Comparison of ENCODE assay signal across 7 cellular contexts in the genomic region with DNA sequence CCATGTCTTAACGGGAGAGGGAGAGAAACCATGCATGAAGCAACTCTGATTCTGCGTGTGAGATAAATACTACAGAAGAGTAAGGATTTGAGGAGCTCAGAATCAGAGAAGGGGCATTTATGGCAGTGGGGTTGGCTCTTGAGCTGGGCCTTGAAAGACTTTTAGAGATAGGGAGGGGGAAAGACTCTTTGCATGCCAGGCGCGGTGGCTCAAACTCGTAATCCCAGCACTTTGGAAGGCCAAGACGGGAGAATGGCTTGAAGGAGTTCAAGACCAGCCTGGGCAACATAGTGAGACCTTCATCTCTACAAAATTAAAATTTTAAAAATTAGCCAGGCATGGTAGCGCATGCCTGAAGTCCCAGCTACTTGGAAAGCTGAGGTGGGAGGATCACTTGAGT. TPM values are rescaled to one million over a fixed set of nuclear protein-coding genes. Genes with fewer than 3 reads are reported as not detected.
DNase-seq lines count a peak whose midpoint lies in the region; ATAC-seq, FAIRE-seq and TF ChIP-seq lines count a peak whose summit lies in the region.

No MANE protein-coding gene starts in this region.

- H3K27me3 Mint-ChIP-seq in activated CD8-positive, alpha-beta T cell treated with anti-CD3 and anti-CD28 coated beads, Interleukin-2, amount 10 ng/mL, durations not matched to agents 7 days and 5 days (ENCODE audit: low read depth): no peaks in the 10 kb centered on the region
- no peaks in the 10 kb centered on the region for H3K27me3 Mint-ChIP-seq in stimulated activated naive B cell treated with anti-CD40 and anti-IgM and Interleukin-4, amounts not matched to agents 10 μg/mL and 1 μg/mL and 100 μg/mL, for 72 hours

- H2AFZ ChIP-seq in HCT116 (ENCODE audit: low read depth, low read length, poor library complexity, severe bottlenecking): no peak overlapping the region

- H3K36me3 ChIP-seq in HCT116 (ENCODE audit: control insufficient read depth in 1 of 2, insufficient read depth in 2 of 2, low read length in 2 of 2): no peaks in the 10 kb centered on the region
- no peaks in the 10 kb centered on the region for H3K36me3 ChIP-seq in kidney (ENCODE audit: control insufficient read depth in 1 of 2, insufficient read depth in 2 of 2, low read length in 2 of 2)

- H4K20me1 ChIP-seq in HCT116 (ENCODE audit: insufficient read depth): no peaks in the 10 kb centered on the region

- no peaks in the 10 kb centered on the region for H3K27me3 ChIP-seq in HCT116 (ENCODE audit: insufficient read depth, low read length)

- no peak for TF ChIP-seq POLR2A in HCT116 (IDR thresholded peaks at IDR 0.05; ENCODE audit: borderline replicate concordance, extremely low read depth, insufficient read depth, insufficient read length)

- TF ChIP-seq CTCF in HCT116 (IDR thresholded peaks at IDR 0.05 in 2 of 3, conservative IDR thresholded peaks at IDR 0.05 in 1 of 3; ENCODE audit: borderline replicate concordance in 1 of 3, insufficient read depth in 1 of 3, low read depth in 2 of 3, low read length in 2 of 3) (no peak), kidney (IDR thresholded peaks at IDR 0.05; ENCODE audit: borderline replicate concordance, extremely low read depth, insufficient read depth) (no peak)

- DNase-seq in HCT116 (ENCODE audit: low read depth, low spot score) (no peak), kidney (peak; percentile 24), NCI-H2227 treated with DMSO at 0.1 percent for 48 hours (lab: John Stamatoyannopoulos, UW) (no peak), NCI-H1092 treated with DMSO at 0.1 percent for 48 hours (lab: John Stamatoyannopoulos, UW) (no peak)
- DNase-seq in activated CD8-positive, alpha-beta T cell treated with anti-CD3 and anti-CD28 coated beads, Interleukin-2, amount 10 ng/mL, durations not matched to agents 7 days and 5 days: no peak
- DNase-seq in stimulated activated naive B cell treated with anti-CD40 and anti-IgM and Interleukin-4, amounts not matched to agents 10 μg/mL and 1 μg/mL and 100 μg/mL, for 72 hours: no peak

- no TSS peak for BruUV-seq in HCT116 (replicated peaks; lab: Mats Ljungman, UMichigan)

- POLR2A ChIA-PET in HCT116 (lab: Charles Lee): interaction anchor here (1.4 to 2.4 kb wide), 2 partner anchors 43 to 46 kb away, joined by 7 to 29 read pairs; no protein-coding TSS in a partner anchor
- POLR2A ChIA-PET in activated CD8-positive, alpha-beta T cell treated with anti-CD3 and anti-CD28 coated beads, Interleukin-2, amount 10 ng/mL, durations not matched to agents 7 days and 5 days (lab: Charles Lee): interaction anchor here (0.7 to 6.0 kb wide), 5 partner anchors 21 to 101 kb away, joined by 3 to 70 read pairs (median 20); a partner anchor contains a TSS

- no peaks in the 10 kb centered on the region for H3K79me2 ChIP-seq in HCT116 (ENCODE audit: insufficient read depth, low read length)

- intact Hi-C loops in HCT116 (cut with micrococcal nuclease) (no loop called here), kidney (cut with DNase I) (no loop called here)

- peak overlapping the region; percentile 63 to 73 for H3K4me3 ChIP-seq in HCT116 (replicated peaks in 1 of 2; ENCODE audit: low read depth in 1 of 2, low read length in 2 of 2)
- H3K4me3 ChIP-seq in kidney (ENCODE audit: low read length in 2 of 2): peak overlapping the region; percentile 74 to 82

- H3K9me2 ChIP-seq in HCT116 (ENCODE audit: insufficient read depth): no peaks in the 10 kb centered on the region

- H3K4me1 ChIP-seq in HCT116 (ENCODE audit: control insufficient read depth in 1 of 2, insufficient read depth in 2 of 2, low read length in 2 of 2) (peaks cover 29 to 45% of the 10 kb centered on the region in 2 experiments), kidney (ENCODE audit: control insufficient read depth in 1 of 2, insufficient read depth in 1 of 2, low read depth in 1 of 2, low read length in 2 of 2) (peaks cover 25 to 41% of the 10 kb centered on the region in 2 donors)

- CTCF ChIA-PET in HCT116 (lab: Charles Lee): interaction anchor here (1.0 to 3.6 kb wide), 2 partner anchors 20 to 22 kb away, joined by 4 to 9 read pairs; no protein-coding TSS in a partner anchor
- CTCF ChIA-PET in activated CD8-positive, alpha-beta T cell treated with anti-CD3 and anti-CD28 coated beads, Interleukin-2, amount 10 ng/mL, durations not matched to agents 7 days and 5 days (lab: Charles Lee): interaction anchor here (0.8 to 5.4 kb wide), 10 partner anchors 9 to 47 kb away, joined by 3 to 42 read pairs (median 4); no protein-coding TSS in a partner anchor

- RAD21 ChIA-PET in HCT116 (lab: Charles Lee; ENCODE audit: low non-redundant PET in 1 of 2, low total read pairs in 2 of 2, uncharacterized antibody in 2 of 2, unreplicated experiment in 2 of 2): no interaction called here

- peak overlapping the region; percentile 87 for H3K27ac Mint-ChIP-seq in activated CD8-positive, alpha-beta T cell treated with anti-CD3 and anti-CD28 coated beads, Interleukin-2, amount 10 ng/mL, durations not matched to agents 7 days and 5 days
- peak overlapping the region; percentile 94 for H3K27ac Mint-ChIP-seq in stimulated activated naive B cell treated with anti-CD40 and anti-IgM and Interleukin-4, amounts not matched to agents 10 μg/mL and 1 μg/mL and 100 μg/mL, for 72 hours

- H3K9ac ChIP-seq in HCT116 (ENCODE audit: low read length): peak overlapping the region; percentile 69; the same call in 1 of the 2 replicates
- no peak overlapping the region for H3K9ac ChIP-seq in kidney (ENCODE audit: low read length in 2 of 2)

- no peaks in the 10 kb centered on the region for H3K9me3 Mint-ChIP-seq in activated CD8-positive, alpha-beta T cell treated with anti-CD3 and anti-CD28 coated beads, Interleukin-2, amount 10 ng/mL, durations not matched to agents 7 days and 5 days (ENCODE audit: insufficient read depth)
- no peaks in the 10 kb centered on the region for H3K9me3 Mint-ChIP-seq in stimulated activated naive B cell treated with anti-CD40 and anti-IgM and Interleukin-4, amounts not matched to agents 10 μg/mL and 1 μg/mL and 100 μg/mL, for 72 hours

- no peaks in the 10 kb centered on the region for H3K36me3 Mint-ChIP-seq in activated CD8-positive, alpha-beta T cell treated with anti-CD3 and anti-CD28 coated beads, Interleukin-2, amount 10 ng/mL, durations not matched to agents 7 days and 5 days (ENCODE audit: low read depth)
- H3K36me3 Mint-ChIP-seq in stimulated activated naive B cell treated with anti-CD40 and anti-IgM and Interleukin-4, amounts not matched to agents 10 μg/mL and 1 μg/mL and 100 μg/mL, for 72 hours: peaks cover 4 to 7% of the 10 kb centered on the region in 2 donors

- H3K9me3 ChIP-seq in HCT116 (ENCODE audit: control insufficient read depth in 1 of 2, insufficient read depth in 1 of 2, low read depth in 1 of 2, low read length in 2 of 2): no peaks in the 10 kb centered on the region
- no peaks in the 10 kb centered on the region for H3K9me3 ChIP-seq in kidney (ENCODE audit: control insufficient read depth in 1 of 2, low read length in 2 of 2)

- TF ChIP-seq RAD21 in HCT116 (IDR thresholded peaks at IDR 0.05; ENCODE audit: low read depth): no peak

- peak overlapping the region; percentile 92 for H3K4me2 ChIP-seq in HCT116 (ENCODE audit: low read length)

- peak overlapping the region; percentile 52 for H3K27ac ChIP-seq in HCT116 (ENCODE audit: low read depth, low read length)
- H3K27ac ChIP-seq in kidney (ENCODE audit: low read depth in 2 of 2, low read length in 2 of 2): peak overlapping the region; percentile 92 to 99

- no peak for FAIRE-seq in kidney (lab: Jason Lieb, UNC)

- peak overlapping the region; percentile 83 for H3K4me3 Mint-ChIP-seq in activated CD8-positive, alpha-beta T cell treated with anti-CD3 and anti-CD28 coated beads, Interleukin-2, amount 10 ng/mL, durations not matched to agents 7 days and 5 days
- H3K4me3 Mint-ChIP-seq in stimulated activated naive B cell treated with anti-CD40 and anti-IgM and Interleukin-4, amounts not matched to agents 10 μg/mL and 1 μg/mL and 100 μg/mL, for 72 hours: peak overlapping the region; percentile 89 to 90

- ATAC-seq in HCT116 (no peak), HG02642 (IDR thresholded peaks at IDR 0.05; ENCODE audit: poor library complexity, unreplicated experiment) (no peak)
- no peak for ATAC-seq in activated CD8-positive, alpha-beta T cell treated with anti-CD3 and anti-CD28 coated beads, Interleukin-2, amount 10 ng/mL, durations not matched to agents 7 days and 5 days
- no peak for ATAC-seq in stimulated activated naive B cell treated with anti-CD40 and anti-IgM and Interleukin-4, amounts not matched to agents 10 μg/mL and 1 μg/mL and 100 μg/mL, for 72 hours (replicated peaks)

- H3K4me1 Mint-ChIP-seq in activated CD8-positive, alpha-beta T cell treated with anti-CD3 and anti-CD28 coated beads, Interleukin-2, amount 10 ng/mL, durations not matched to agents 7 days and 5 days (ENCODE audit: low read depth): peaks cover 28% of the 10 kb centered on the region
- peaks cover 22 to 35% of the 10 kb centered on the region in 2 donors for H3K4me1 Mint-ChIP-seq in stimulated activated naive B cell treated with anti-CD40 and anti-IgM and Interleukin-4, amounts not matched to agents 10 μg/mL and 1 μg/mL and 100 μg/mL, for 72 hours

TF ChIP-seq in HCT116, 20 proteins besides CTCF, POLR2A, EP300 and RAD21 (continues in another document):
- TF ChIP-seq EGR1 (IDR thresholded peaks at IDR 0.05; ENCODE audit: low read depth): no peak
- TF ChIP-seq, protein P1, sequence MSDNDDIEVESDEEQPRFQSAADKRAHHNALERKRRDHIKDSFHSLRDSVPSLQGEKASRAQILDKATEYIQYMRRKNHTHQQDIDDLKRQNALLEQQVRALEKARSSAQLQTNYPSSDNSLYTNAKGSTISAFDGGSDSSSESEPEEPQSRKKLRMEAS (IDR thresholded peaks at IDR 0.05): no peak
- TF ChIP-seq TCF7L2 (IDR thresholded peaks at IDR 0.05; ENCODE audit: borderline replicate concordance, extremely low read depth, insufficient read depth, insufficient read length): no peak
- no peak for TF ChIP-seq SP1 (IDR thresholded peaks at IDR 0.05; ENCODE audit: low read depth)
- no peak for TF ChIP-seq CBX3 (IDR thresholded peaks at IDR 0.05; ENCODE audit: low read depth)

RNA-seq across cellular contexts. Expression of a gene that starts 0.7 kb away (rescaled TPM):
- 3.2 TPM for total RNA-seq in HCT116 (2021; ENCODE audit: unreplicated experiment)
- 1.6 and 4.2 TPM in 2 replicates for polyA plus RNA-seq in HCT116 (2012)
- 10 to 100 TPM; 80.0 to 88.4 TPM for total RNA-seq in activated CD8-positive, alpha-beta T cell treated with anti-CD3 and anti-CD28 coated beads, Interleukin-2, amount 10 ng/mL, durations not matched to agents 7 days and 5 days
- 3.9 TPM for total RNA-seq in kidney
- polyA plus RNA-seq in kidney (ENCODE audit: insufficient read depth, low read depth, low replicate concordance): 3.4 TPM

RNA-seq across cellular contexts. Expression of a gene that starts 0.9 kb away (rescaled TPM):
- total RNA-seq in HCT116 (2021; ENCODE audit: unreplicated experiment) (10.8 TPM), kidney (16.4 TPM)
- polyA plus RNA-seq in HCT116 (2012): 18.3 and 24.8 TPM in 2 replicates
- total RNA-seq in activated CD8-positive, alpha-beta T cell treated with anti-CD3 and anti-CD28 coated beads, Interleukin-2, amount 10 ng/mL, durations not matched to agents 7 days and 5 days: 1 to 10 TPM; 4.0 to 4.6 TPM
- 45.0 TPM for polyA plus RNA-seq in kidney (ENCODE audit: insufficient read depth, low read depth, low replicate concordance)

RNA-seq across cellular contexts. Expression of a gene that starts 55.8 kb away (rescaled TPM):
- total RNA-seq in HCT116 (2021; ENCODE audit: unreplicated experiment) (not detected), kidney (not detected)
- not detected in 2 replicates for polyA plus RNA-seq in HCT116 (2012)
- not detected for total RNA-seq in activated CD8-positive, alpha-beta T cell treated with anti-CD3 and anti-CD28 coated beads, Interleukin-2, amount 10 ng/mL, durations not matched to agents 7 days and 5 days
- not detected for polyA plus RNA-seq in kidney (ENCODE audit: insufficient read depth, low read depth, low replicate concordance)

Comparison
In these comparisons a context has a peak if more than half of its experiments do, and no peak if none do; other contexts are left out.
1. RNA of a gene that starts 0.7 kb away (total RNA-seq): 80.0 to 88.4 TPM in activated CD8-positive, alpha-beta T cell treated with anti-CD3 and anti-CD28 coated beads, Interleukin-2, amount 10 ng/mL, durations not matched to agents 7 days and 5 days; 3.9 TPM in kidney (single experiment) and 3.2 TPM in HCT116 (single experiment); every median in the first group is over 10 times any median in the second.